Comparison of ENCODE assay signal across 8 cellular contexts in genomic region chr7:101363734-101364374, GRCh38. TPM values are rescaled to one million over a fixed set of nuclear protein-coding genes. Genes with fewer than 3 reads are reported as not detected.
DNase-seq lines count a peak whose midpoint lies in the region; ATAC-seq and TF ChIP-seq lines count a peak whose summit lies in the region.

No MANE protein-coding gene starts in this region.

- H3K4me1 ChIP-seq in Peyer's patch (peaks cover 0 to 19% (median 8%) of the 10 kb centered on the region in 4 donors), gastroesophageal sphincter (peaks cover 0 to 23% (median 19%) of the 10 kb centered on the region in 3 donors)

- TF ChIP-seq CTCF in Peyer's patch (IDR thresholded peaks at IDR 0.05) (peak; percentile 48 to 89 (median 72)), gastroesophageal sphincter (IDR thresholded peaks at IDR 0.05) (peak in 3 of 4 experiments; percentile 67 to 91 (median 79))

- ATAC-seq in HG02885 (IDR thresholded peaks at IDR 0.05; ENCODE audit: poor library complexity, unreplicated experiment): peak; percentile 59
- peak; percentile 88 for ATAC-seq in gastroesophageal sphincter
- no peak for ATAC-seq in HG03457 (IDR thresholded peaks at IDR 0.05; ENCODE audit: unreplicated experiment)

- H3K4me3 ChIP-seq in Peyer's patch (peak overlapping the region; percentile 14 to 56 (median 52)), gastroesophageal sphincter (peak overlapping the region; percentile 36 to 54)

- H3K27ac ChIP-seq in Peyer's patch: no peak overlapping the region
- H3K27ac ChIP-seq in gastroesophageal sphincter: peak overlapping the region in 1 of 4 donors; percentile 25
- peak overlapping the region; percentile 26 for H3K27ac ChIP-seq in substantia nigra (ENCODE audit: low read depth, low read length, poor library complexity, severe bottlenecking)

- DNase-seq in ELF-1 (ENCODE audit: low read depth, low spot score): peak; percentile 91
- peak; percentile 47 to 77 (median 71) for DNase-seq in Peyer's patch
- peak; percentile 48 for DNase-seq in activated gamma-delta T cell treated with anti-CD3 and anti-CD28 coated beads, Interleukin-2, amount 50 U/mL, for 16 hours (ENCODE audit: low read depth)
- peak; percentile 58 for DNase-seq in occipital lobe (lab: John Stamatoyannopoulos, UW)
- DNase-seq in substantia nigra (lab: John Stamatoyannopoulos, UW): peak in 35 of 49 donors; percentile 1 to 70 (median 34)

- TF ChIP-seq EP300 in gastroesophageal sphincter (IDR thresholded peaks at IDR 0.05): no peak

- H3K9me3 ChIP-seq in Peyer's patch: no peaks in the 10 kb centered on the region
- no peaks in the 10 kb centered on the region for H3K9me3 ChIP-seq in gastroesophageal sphincter

- TF ChIP-seq POLR2A in Peyer's patch (IDR thresholded peaks at IDR 0.05) (no peak), gastroesophageal sphincter (IDR thresholded peaks at IDR 0.05) (no peak)

- H3K27me3 ChIP-seq in Peyer's patch (peaks cover 0 to 18% of the 10 kb centered on the region in 2 donors), gastroesophageal sphincter (peaks cover 66% of the 10 kb centered on the region)

- H3K36me3 ChIP-seq in Peyer's patch (no peaks in the 10 kb centered on the region), gastroesophageal sphincter (no peaks in the 10 kb centered on the region)

- WGBS in gastroesophageal sphincter (ENCODE audit: low coverage in 1 of 2), 2 donors: 2 to 20% methylated on average over 4 to 24 of the region's 52 CpGs

RNA-seq across cellular contexts. Expression of gene COL26A1, which starts 1.2 kb away (rescaled TPM):
- total RNA-seq in Peyer's patch (not detected), gastroesophageal sphincter (not detected), occipital lobe (3.4 TPM)

RNA-seq across cellular contexts. Expression of gene IFT22, which starts 42.2 kb away (rescaled TPM):
- total RNA-seq in Peyer's patch (1 to 10 TPM in 3 of 4 donors, under 1 TPM in 1; 0.85 to 4.6 (median 2.3) TPM), gastroesophageal sphincter (10 to 100 TPM; 23.5 to 40.8 (median 28.1) TPM), occipital lobe (32.9 TPM)

Comparison
In these comparisons a context has a peak if more than half of its experiments do, and no peak if none do; other contexts are left out.
1. DNase-seq: peak in every context shown above with its lines; median percentile 91 in ELF-1; 71 in Peyer's patch; 58 in occipital lobe; 48 in activated gamma-delta T cell treated with anti-CD3 and anti-CD28 coated beads, Interleukin-2, amount 50 U/mL, for 16 hours; 34 in substantia nigra.